ENCODE assay signal across 8 cellular contexts in genomic region chr14:105397350-105397931, GRCh38. TPM values are rescaled to one million over a fixed set of nuclear protein-coding genes. Genes with fewer than 3 reads are reported as not detected.
DNase-seq lines count a peak whose midpoint lies in the region; ATAC-seq and TF ChIP-seq lines count a peak whose summit lies in the region.

No MANE protein-coding gene starts in this region.

- no peak for TF ChIP-seq CTCF in CD8-positive, alpha-beta T cell (IDR thresholded peaks at IDR 0.05)
- TF ChIP-seq CTCF in Panc1 (IDR thresholded peaks at IDR 0.05) (no peak), endothelial cell (IDR thresholded peaks at IDR 0.05; ENCODE audit: unreplicated experiment) (no peak), neutrophil (IDR thresholded peaks at IDR 0.05) (no peak)

- BruUV-seq in Panc1 (replicated peaks; lab: Mats Ljungman, UMichigan), result no TSS peak

- H3K27ac Mint-ChIP-seq in CD8-positive, alpha-beta T cell, result peak overlapping the region; percentile 78
- H3K27ac Mint-ChIP-seq in endothelial cell (ENCODE audit: unreplicated experiment), result peak overlapping the region; percentile 89

- POLR2A ChIA-PET in CD8-positive, alpha-beta T cell (lab: Charles Lee), result interaction anchor here (0.6 kb wide), 1 partner anchor 8 kb away, joined by 3 read pairs; no protein-coding TSS in a partner anchor
- POLR2A ChIA-PET in Panc1 (lab: Charles Lee), result no interaction called here

- intact Hi-C loops in CD8-positive, alpha-beta T cell (cut with DNase I, micrococcal nuclease), result no loop called here
- intact Hi-C loops in Panc1 (cut with micrococcal nuclease; ENCODE audit: unreplicated experiment), result no loop called here

- peaks cover 12% of the 10 kb centered on the region for H3K4me1 Mint-ChIP-seq in CD8-positive, alpha-beta T cell (ENCODE audit: low read depth)
- peaks cover 2% of the 10 kb centered on the region for H3K4me1 Mint-ChIP-seq in endothelial cell (ENCODE audit: unreplicated experiment)

- H3K36me3 ChIP-seq in CD8-positive, alpha-beta T cell (ENCODE audit: insufficient read depth, low read length), result no peaks in the 10 kb centered on the region
- no peaks in the 10 kb centered on the region; the same call in 1 of the 2 replicates for H3K36me3 ChIP-seq in Panc1 (ENCODE audit: control insufficient read depth, insufficient read depth, low read length)
- H3K36me3 ChIP-seq in neutrophil, result peaks cover 7% of the 10 kb centered on the region

- CTCF ChIA-PET in CD8-positive, alpha-beta T cell (lab: Charles Lee), result interaction anchor here (0.8 to 3.2 kb wide), 4 partner anchors 27 to 140 kb away, joined by 3 to 12 read pairs (median 4); no protein-coding TSS in a partner anchor
- CTCF ChIA-PET in Panc1 (lab: Charles Lee), result no interaction called here

- H3K9me3 Mint-ChIP-seq in CD8-positive, alpha-beta T cell, result peaks cover 6% of the 10 kb centered on the region
- no peaks in the 10 kb centered on the region for H3K9me3 Mint-ChIP-seq in endothelial cell (ENCODE audit: unreplicated experiment)

- H3K9me3 ChIP-seq in CD8-positive, alpha-beta T cell (ENCODE audit: low read length), result no peaks in the 10 kb centered on the region
- no peaks in the 10 kb centered on the region for H3K9me3 ChIP-seq in Panc1 (ENCODE audit: control insufficient read depth, insufficient read depth, low read depth, low read length)
- no peaks in the 10 kb centered on the region for H3K9me3 ChIP-seq in neutrophil

- no peak for DNase-seq in CD8-positive, alpha-beta T cell
- DNase-seq in Panc1 (ENCODE audit: low read depth, low spot score) (no peak), endothelial cell (ENCODE audit: low spot score) (no peak), DMS79 (lab: John Stamatoyannopoulos, UW) (no peak), cerebellum (ENCODE audit: low spot score) (no peak)

- peak overlapping the region; percentile 76 for H3K4me3 ChIP-seq in CD8-positive, alpha-beta T cell (ENCODE audit: low read depth, low read length)
- H3K4me3 ChIP-seq in Panc1 (ENCODE audit: low read depth in 2 of 2, low read length in 2 of 2) (peak overlapping the region in 1 of 2 experiments; percentile 66; a peak in 2 of 4 replicates), neutrophil (ENCODE audit: low read depth in 1 of 2, low read length in 1 of 2) (peak overlapping the region; percentile 82 to 97)

- in situ Hi-C loops in Panc1 (cut with HindIII; ENCODE audit: low pct_unique_long_range_greater_than_20kb, low sequenced_read_pairs), result no loop called here

- no peak for ATAC-seq in CD8-positive, alpha-beta T cell
- peak; percentile 13 for ATAC-seq in Panc1
- ATAC-seq in GM19351 (IDR thresholded peaks at IDR 0.05; ENCODE audit: unreplicated experiment), result no peak
- ATAC-seq in GM21529 (IDR thresholded peaks at IDR 0.05; ENCODE audit: unreplicated experiment), result no peak

- H3K27ac ChIP-seq in CD8-positive, alpha-beta T cell (ENCODE audit: low read depth, low read length), result peak overlapping the region; percentile 71
- H3K27ac ChIP-seq in Panc1 (ENCODE audit: low read length) (peak overlapping the region; percentile 86), neutrophil (peak overlapping the region; percentile 86)

- peaks cover 20% of the 10 kb centered on the region for H3K36me3 Mint-ChIP-seq in CD8-positive, alpha-beta T cell
- H3K36me3 Mint-ChIP-seq in endothelial cell (ENCODE audit: low read depth, unreplicated experiment), result peaks cover 19% of the 10 kb centered on the region

- peak overlapping the region; percentile 79 for H3K4me3 Mint-ChIP-seq in CD8-positive, alpha-beta T cell
- H3K4me3 Mint-ChIP-seq in endothelial cell (ENCODE audit: unreplicated experiment), result peak overlapping the region; percentile 85

- H3K4me1 ChIP-seq in CD8-positive, alpha-beta T cell (ENCODE audit: insufficient read depth, low read length), result peaks cover 22% of the 10 kb centered on the region
- H3K4me1 ChIP-seq in Panc1 (ENCODE audit: control insufficient read depth, insufficient read depth, low read length) (peaks cover 3% of the 10 kb centered on the region; the same call in 1 of the 2 replicates), neutrophil (ENCODE audit: control insufficient read depth in 1 of 2, insufficient read depth in 1 of 2, low read depth in 1 of 2, low read length in 1 of 2) (peaks cover 23 to 32% of the 10 kb centered on the region in 2 experiments)

- no peaks in the 10 kb centered on the region for H3K27me3 Mint-ChIP-seq in CD8-positive, alpha-beta T cell (ENCODE audit: low read depth)
- peaks cover 18% of the 10 kb centered on the region for H3K27me3 Mint-ChIP-seq in endothelial cell (ENCODE audit: unreplicated experiment)

- no peaks in the 10 kb centered on the region for H3K27me3 ChIP-seq in CD8-positive, alpha-beta T cell (ENCODE audit: insufficient read depth, low read length)
- H3K27me3 ChIP-seq in Panc1 (ENCODE audit: control insufficient read depth, insufficient read depth, low read length) (no peaks in the 10 kb centered on the region), neutrophil (no peaks in the 10 kb centered on the region)

RNA-seq across cellular contexts. Expression of gene TEX22, which starts 0.9 kb away (rescaled TPM):
- total RNA-seq in CD8-positive, alpha-beta T cell, result 1 to 10 TPM in 1 of 2 experiments, not detected in 1; 1.1 TPM
- 2.9 TPM for total RNA-seq in Panc1 (2021; ENCODE audit: unreplicated experiment)
- 0.62 TPM for polyA plus RNA-seq in Panc1 (2012; ENCODE audit: insufficient read length)
- 1.1 TPM for total RNA-seq in endothelial cell (ENCODE audit: unreplicated experiment)
- total RNA-seq in cerebellum, result 1.4 TPM

RNA-seq across cellular contexts. Expression of gene MTA1, which starts 22.2 kb away (rescaled TPM):
- total RNA-seq in CD8-positive, alpha-beta T cell, result 10 to 100 TPM; 75.8 to 90.1 TPM
- total RNA-seq in Panc1 (2021; ENCODE audit: unreplicated experiment) (105 TPM), endothelial cell (ENCODE audit: unreplicated experiment) (150 TPM), cerebellum (58.1 TPM)
- 102 TPM for polyA plus RNA-seq in Panc1 (2012; ENCODE audit: insufficient read length)
